Comparison of ENCODE assay signal across 23 cellular contexts in genomic region chr12:105492591-105492990, GRCh38.
DNase-seq lines count a peak whose midpoint lies in the region; TF ChIP-seq lines count a peak whose summit lies in the region.
"Had no signal": no experiment of that assay in that cellular context is flagged by ENCODE, and none has a peak within 500 bp of the region (broad histone marks: within the 10 kb centered on the region; RNA-seq: fewer than 3 reads in every experiment).

No MANE protein-coding gene starts in this region.

- H3K79me1 ChIP-seq in mesenchymal stem cell (replicated peaks; ENCODE audit: low read length, poor library complexity, severe bottlenecking) = no peaks in the 10 kb centered on the region

- no peak overlapping the region for H2AK5ac ChIP-seq in mesenchymal stem cell (ENCODE audit: low read length, severe bottlenecking)

- no peak overlapping the region for H2BK5ac ChIP-seq in mesenchymal stem cell (ENCODE audit: low read depth, low read length, poor library complexity, severe bottlenecking)

- H2BK120ac ChIP-seq in mesenchymal stem cell (ENCODE audit: low read depth, low read length) = no peak overlapping the region

- H3K9me3 ChIP-seq in mesenchymal stem cell (ENCODE audit: control insufficient read depth, low read length) = peaks cover 11% of the 10 kb centered on the region
- H3K9me3 ChIP-seq: upper lobe of right lung had no signal

- H3K4ac ChIP-seq in mesenchymal stem cell (ENCODE audit: low read depth in 1 of 2, low read length in 2 of 2) = no peak overlapping the region

- H3K4me3 ChIP-seq in AG09309 (ENCODE audit: control insufficient read depth, low read depth, low read length) (no peak overlapping the region), mesenchymal stem cell (ENCODE audit: insufficient read depth in 1 of 2, low read depth in 1 of 2, low read length in 2 of 2) (no peak overlapping the region)
- H3K4me3 ChIP-seq: stomach, upper lobe of right lung had no signal

- H3K27ac ChIP-seq in mesenchymal stem cell (ENCODE audit: low read length, poor library complexity, severe bottlenecking) = peak overlapping the region; percentile 66
- H3K27ac ChIP-seq: stomach, upper lobe of right lung had no signal

- DNase-seq in AG09309 (ENCODE audit: low read depth) (peak; percentile 74), HFFc6 (peak; percentile 58), chondrocyte (ENCODE audit: low spot score) (no peak), mesenchymal stem cell (no peak), GM20000 (ENCODE audit: low spot score) (no peak), T-helper 1 cell (no peak), HPDE6-E6E7 (ENCODE audit: extremely low spot score) (no peak)
- no peak for DNase-seq in activated T-helper 1 cell treated with anti-CD3 and anti-CD28 coated beads, Interleukin-12 subunit alpha, Interleukin-12 subunit beta, Interleukin-2, Interleukin-4 antibody, amounts not matched to agents 30 ng/mL and 10 ng/mL and 1 ng/mL, durations not matched to agents 14 hours and 24 hours and 36 hours (ENCODE audit: low spot score)
- DNase-seq: 8988T; activated CD4-positive, alpha-beta T cell treated with anti-CD3 and anti-CD28 coated beads, Interleukin-2, amount 10 ng/mL, durations not matched to agents 24 days and 14 days; activated effector memory CD4-positive, alpha-beta T cell treated with anti-CD3 and anti-CD28 coated beads, Interleukin-2, amount 50 U/mL, for 16 hours; effector CD4-positive, alpha-beta T cell; islet precursor cell; mammary epithelial cell; naive thymus-derived CD4-positive, alpha-beta T cell; NCI-H1092 treated with DMSO at 0.1 percent for 48 hours; NCI-H2081 treated with DMSO at 0.1 percent for 48 hours; NCI-H510A; stimulated activated CD4-positive, alpha-beta T cell treated with anti-CD3 and anti-CD28 coated beads, Interleukin-4, amount 100 ng/mL, for 1 hour; stomach; upper lobe of right lung had no signal

- no peak overlapping the region for H3K14ac ChIP-seq in mesenchymal stem cell (ENCODE audit: low read length in 2 of 2)

- H3K27me3 Mint-ChIP-seq in HFFc6 (ENCODE audit: insufficient read depth) (no peaks in the 10 kb centered on the region; the same call in 1 of the 2 replicates), chondrocyte (ENCODE audit: low read depth) (no peaks in the 10 kb centered on the region)
- peaks cover 1% of the 10 kb centered on the region for H3K27me3 Mint-ChIP-seq in activated T-helper 1 cell treated with anti-CD3 and anti-CD28 coated beads, Interleukin-12 subunit alpha, Interleukin-12 subunit beta, Interleukin-2, Interleukin-4 antibody, amounts not matched to agents 30 ng/mL and 10 ng/mL and 1 ng/mL, durations not matched to agents 14 hours and 24 hours and 36 hours (ENCODE audit: insufficient read depth)
- H3K27me3 Mint-ChIP-seq: progenitor cell of endocrine pancreas had no signal

- no peak overlapping the region for H2BK15ac ChIP-seq in mesenchymal stem cell (ENCODE audit: low read depth, poor library complexity, severe bottlenecking)

- no peaks in the 10 kb centered on the region for H3K27me3 ChIP-seq in mesenchymal stem cell (ENCODE audit: control insufficient read depth in 1 of 2, insufficient read depth in 1 of 2, low read length in 2 of 2)
- H3K27me3 ChIP-seq: stomach, upper lobe of right lung had no signal

- H4K8ac ChIP-seq in mesenchymal stem cell (ENCODE audit: low read length) = no peak overlapping the region

- no peak overlapping the region for H4K91ac ChIP-seq in mesenchymal stem cell (ENCODE audit: low read length)

- H3K27ac Mint-ChIP-seq in HFFc6 (no peak overlapping the region), chondrocyte (ENCODE audit: unreplicated experiment) (peak overlapping the region; percentile 84)
- H3K27ac Mint-ChIP-seq in activated T-helper 1 cell treated with anti-CD3 and anti-CD28 coated beads, Interleukin-12 subunit alpha, Interleukin-12 subunit beta, Interleukin-2, Interleukin-4 antibody, amounts not matched to agents 30 ng/mL and 10 ng/mL and 1 ng/mL, durations not matched to agents 14 hours and 24 hours and 36 hours = no peak overlapping the region
- H3K27ac Mint-ChIP-seq: activated CD4-positive, alpha-beta T cell treated with anti-CD3 and anti-CD28 coated beads, Interleukin-2, amount 10 ng/mL, durations not matched to agents 24 days and 14 days; naive thymus-derived CD4-positive, alpha-beta T cell; progenitor cell of endocrine pancreas had no signal

- H3K4me1 ChIP-seq in mesenchymal stem cell (ENCODE audit: control insufficient read depth, insufficient read depth, low read depth, low read length) = peaks cover 3% of the 10 kb centered on the region
- H3K4me1 ChIP-seq: stomach, upper lobe of right lung had no signal

- WGBS in mesenchymal stem cell = 95% methylated on average over 1 of the region's 2 CpGs

- peaks cover 22% of the 10 kb centered on the region for H3K36me3 Mint-ChIP-seq in HFFc6 (ENCODE audit: low read depth)
- H3K36me3 Mint-ChIP-seq in chondrocyte (ENCODE audit: low read depth) = peaks cover 7% of the 10 kb centered on the region
- H3K36me3 Mint-ChIP-seq in activated T-helper 1 cell treated with anti-CD3 and anti-CD28 coated beads, Interleukin-12 subunit alpha, Interleukin-12 subunit beta, Interleukin-2, Interleukin-4 antibody, amounts not matched to agents 30 ng/mL and 10 ng/mL and 1 ng/mL, durations not matched to agents 14 hours and 24 hours and 36 hours (ENCODE audit: low read depth) = no peaks in the 10 kb centered on the region

- peaks cover 3% of the 10 kb centered on the region; the same call in 1 of the 2 replicates for H3K9me3 Mint-ChIP-seq in HFFc6
- H3K9me3 Mint-ChIP-seq in chondrocyte (ENCODE audit: low read depth) = peaks cover 7% of the 10 kb centered on the region
- peaks cover 6% of the 10 kb centered on the region for H3K9me3 Mint-ChIP-seq in activated T-helper 1 cell treated with anti-CD3 and anti-CD28 coated beads, Interleukin-12 subunit alpha, Interleukin-12 subunit beta, Interleukin-2, Interleukin-4 antibody, amounts not matched to agents 30 ng/mL and 10 ng/mL and 1 ng/mL, durations not matched to agents 14 hours and 24 hours and 36 hours

- H3K23ac ChIP-seq in mesenchymal stem cell (ENCODE audit: low read length in 2 of 2) = no peak overlapping the region

- H3K4me1 Mint-ChIP-seq in HFFc6 (ENCODE audit: low read depth) (peaks cover 21% of the 10 kb centered on the region), chondrocyte (ENCODE audit: low read depth) (peaks cover 46% of the 10 kb centered on the region)
- H3K4me1 Mint-ChIP-seq in activated T-helper 1 cell treated with anti-CD3 and anti-CD28 coated beads, Interleukin-12 subunit alpha, Interleukin-12 subunit beta, Interleukin-2, Interleukin-4 antibody, amounts not matched to agents 30 ng/mL and 10 ng/mL and 1 ng/mL, durations not matched to agents 14 hours and 24 hours and 36 hours (ENCODE audit: low read depth) = no peaks in the 10 kb centered on the region
- H3K4me1 Mint-ChIP-seq: activated CD4-positive, alpha-beta T cell treated with anti-CD3 and anti-CD28 coated beads, Interleukin-2, amount 10 ng/mL, durations not matched to agents 24 days and 14 days; central memory CD8-positive, alpha-beta T cell had no signal

- no peak overlapping the region for H3K18ac ChIP-seq in mesenchymal stem cell (ENCODE audit: low read depth in 1 of 2, low read length in 2 of 2)

- no peak for TF ChIP-seq CTCF in AG09309 (IDR thresholded peaks at IDR 0.05; ENCODE audit: control insufficient read depth, insufficient read depth, low read depth, low read length, missing control alignments)
- TF ChIP-seq CTCF in HFFc6 (IDR thresholded peaks at IDR 0.05) = no peak
- TF ChIP-seq CTCF in chondrocyte (IDR thresholded peaks at IDR 0.05) = no peak
- no peak for TF ChIP-seq CTCF in GM20000 (IDR thresholded peaks at IDR 0.05; ENCODE audit: extremely low read depth, missing control alignments)

- H3K9ac ChIP-seq in mesenchymal stem cell (ENCODE audit: low read length) = no peak overlapping the region

- H2BK12ac ChIP-seq in mesenchymal stem cell (ENCODE audit: low read length in 2 of 2) = no peak overlapping the region

- H3K4me2 ChIP-seq in mesenchymal stem cell (ENCODE audit: low read length, poor library complexity, severe bottlenecking) = no peak overlapping the region

- intact Hi-C loops in activated T-helper 1 cell treated with anti-CD3 and anti-CD28 coated beads, Interleukin-12 subunit alpha, Interleukin-12 subunit beta, Interleukin-2, Interleukin-4 antibody, amounts not matched to agents 30 ng/mL and 10 ng/mL and 1 ng/mL, durations not matched to agents 14 hours and 24 hours and 36 hours (cut with micrococcal nuclease) = no loop called here

- H2AFZ ChIP-seq in mesenchymal stem cell (ENCODE audit: low read depth, low read length) = no peak overlapping the region

- H3K36me3 ChIP-seq in mesenchymal stem cell (ENCODE audit: control insufficient read depth in 1 of 2, insufficient read depth in 2 of 2, low read depth in 1 of 2, low read length in 2 of 2) = peaks cover 0 to 4% of the 10 kb centered on the region in 2 experiments
- H3K36me3 ChIP-seq: stomach, upper lobe of right lung had no signal

- H3K4me3 Mint-ChIP-seq in HFFc6 = no peak overlapping the region
- H3K4me3 Mint-ChIP-seq in chondrocyte (ENCODE audit: unreplicated experiment) = peak overlapping the region; percentile 27
- H3K4me3 Mint-ChIP-seq in activated T-helper 1 cell treated with anti-CD3 and anti-CD28 coated beads, Interleukin-12 subunit alpha, Interleukin-12 subunit beta, Interleukin-2, Interleukin-4 antibody, amounts not matched to agents 30 ng/mL and 10 ng/mL and 1 ng/mL, durations not matched to agents 14 hours and 24 hours and 36 hours = no peak overlapping the region
- H3K4me3 Mint-ChIP-seq: activated CD4-positive, alpha-beta T cell treated with anti-CD3 and anti-CD28 coated beads, Interleukin-2, amount 10 ng/mL, durations not matched to agents 24 days and 14 days; central memory CD8-positive, alpha-beta T cell; naive thymus-derived CD4-positive, alpha-beta T cell had no signal

Comparison
In these comparisons a context has a peak if more than half of its experiments do, and no peak if none do; other contexts are left out.
1. DNase-seq: peak in AG09309 (single experiment) and HFFc6 (single experiment); none in chondrocyte (single experiment), mesenchymal stem cell (single experiment), GM20000 (single experiment), activated T-helper 1 cell treated with anti-CD3 and anti-CD28 coated beads, Interleukin-12 subunit alpha, Interleukin-12 subunit beta, Interleukin-2, Interleukin-4 antibody, amounts not matched to agents 30 ng/mL and 10 ng/mL and 1 ng/mL, durations not matched to agents 14 hours and 24 hours and 36 hours (single experiment), T-helper 1 cell (0 of 5) and HPDE6-E6E7 (single experiment).